8 cellular contexts compared by ENCODE assay signal in genomic region chr22:37907036-37907954, GRCh38. TPM values are rescaled to one million over a fixed set of nuclear protein-coding genes. Genes with fewer than 3 reads are reported as not detected.
A peak's percentile ranks its signal among the peaks of the same experiment; 100 is the strongest.
DNase-seq lines count a peak whose midpoint lies in the region; ATAC-seq and TF ChIP-seq lines count a peak whose summit lies in the region.

No MANE protein-coding gene starts in this region.

- no peak for TF ChIP-seq CTCF in WI38 (IDR thresholded peaks at IDR 0.05; ENCODE audit: low read depth, low read length)
- TF ChIP-seq CTCF in right atrium auricular region (IDR thresholded peaks at IDR 0.05): no peak

- DNase-seq in H7 (peak; percentile 61), right atrium auricular region (ENCODE audit: low spot score) (no peak), hypothalamus (lab: John Stamatoyannopoulos, UW) (no peak), NCI-H1694 treated with DMSO at 0.1 percent for 48 hours (lab: John Stamatoyannopoulos, UW) (no peak)
- no peak for DNase-seq in stimulated activated effector memory CD8-positive, alpha-beta T cell treated with anti-CD3 and anti-CD28 coated beads, Interleukin-12 subunit alpha, Interleukin-12 subunit beta, amount 100 ng/mL, for 72 hours (ENCODE audit: low spot score in 2 of 2)
- no peak for DNase-seq in activated effector memory CD4-positive, alpha-beta T cell treated with Interleukin-2 at 50 U/mL for 16 hours
- no peak for DNase-seq in effector CD8-positive, alpha-beta T cell (lab: John Stamatoyannopoulos, UW)

- H3K36me3 Mint-ChIP-seq in stimulated activated effector memory CD8-positive, alpha-beta T cell treated with anti-CD3 and anti-CD28 coated beads, Interleukin-12 subunit alpha, Interleukin-12 subunit beta, amount 100 ng/mL, for 72 hours: peaks cover 13% of the 10 kb centered on the region

- peaks cover 0 to 48% of the 10 kb centered on the region in 2 donors for H3K4me1 ChIP-seq in right atrium auricular region

- H3K4me3 ChIP-seq in H7 (ENCODE audit: insufficient read depth, low read depth, low read length): peak overlapping the region; percentile 63
- peak overlapping the region; percentile 88 for H3K4me3 ChIP-seq in WI38 (ENCODE audit: low read depth, low read length)
- H3K4me3 ChIP-seq in right atrium auricular region: peak overlapping the region; percentile 54 to 73

- peak overlapping the region; percentile 73 to 76 for H3K27ac ChIP-seq in right atrium auricular region

- no peaks in the 10 kb centered on the region for H3K9me3 Mint-ChIP-seq in stimulated activated effector memory CD8-positive, alpha-beta T cell treated with anti-CD3 and anti-CD28 coated beads, Interleukin-12 subunit alpha, Interleukin-12 subunit beta, amount 100 ng/mL, for 72 hours

- peak overlapping the region; percentile 78 for H3K27ac Mint-ChIP-seq in stimulated activated effector memory CD8-positive, alpha-beta T cell treated with anti-CD3 and anti-CD28 coated beads, Interleukin-12 subunit alpha, Interleukin-12 subunit beta, amount 100 ng/mL, for 72 hours

- H3K4me3 Mint-ChIP-seq in stimulated activated effector memory CD8-positive, alpha-beta T cell treated with anti-CD3 and anti-CD28 coated beads, Interleukin-12 subunit alpha, Interleukin-12 subunit beta, amount 100 ng/mL, for 72 hours: peak overlapping the region; percentile 64

- H3K36me3 ChIP-seq in H7 (replicated peaks; ENCODE audit: control insufficient read depth, insufficient read depth, low read length) (no peaks in the 10 kb centered on the region; the same call in 1 of the 2 replicates), right atrium auricular region (no peaks in the 10 kb centered on the region)

- peaks cover 48% of the 10 kb centered on the region for H3K4me1 Mint-ChIP-seq in stimulated activated effector memory CD8-positive, alpha-beta T cell treated with anti-CD3 and anti-CD28 coated beads, Interleukin-12 subunit alpha, Interleukin-12 subunit beta, amount 100 ng/mL, for 72 hours

- H3K27me3 ChIP-seq in H7 (ENCODE audit: control insufficient read depth, insufficient read depth, low read length) (no peaks in the 10 kb centered on the region), right atrium auricular region (no peaks in the 10 kb centered on the region)

- no peaks in the 10 kb centered on the region for H3K9me3 ChIP-seq in right atrium auricular region

- ATAC-seq in stimulated activated effector memory CD8-positive, alpha-beta T cell treated with anti-CD3 and anti-CD28 coated beads, Interleukin-12 subunit alpha, Interleukin-12 subunit beta, amount 100 ng/mL, for 72 hours: no peak

RNA-seq across cellular contexts. Expression of gene MICALL1, which starts 1.2 kb away (rescaled TPM):
- 28.2 and 29.8 TPM in 2 replicates for total RNA-seq in H7 (2014; rRNA removed; shearing (Covaris generic))
- total RNA-seq in right atrium auricular region: 10 to 100 TPM; 16.9 TPM

RNA-seq across cellular contexts. Expression of gene C22orf23, which starts 46.1 kb away (rescaled TPM):
- total RNA-seq in H7 (2014; rRNA removed; shearing (Covaris generic)): 0.26 and 0.28 TPM in 2 replicates
- total RNA-seq in right atrium auricular region: under 1 TPM in 1 of 2 donors, not detected in 1; 0.39 TPM

RNA-seq across cellular contexts. Expression of gene POLR2F, which starts 46.2 kb away (rescaled TPM):
- total RNA-seq in H7 (2014; rRNA removed; shearing (Covaris generic)): 47.7 and 80.8 TPM in 2 replicates
- total RNA-seq in right atrium auricular region: 10 to 100 TPM; 53.2 to 62.1 TPM

RNA-seq across cellular contexts. Expression of gene EIF3L, which starts 58.1 kb away (rescaled TPM):
- total RNA-seq in H7 (2014; rRNA removed; shearing (Covaris generic)): 652 and 748 TPM in 2 replicates
- total RNA-seq in right atrium auricular region: 100 to 1,000 TPM; 193 to 284 TPM
